Comparison of ENCODE assay signal across 8 cellular contexts in genomic region chr5:176543428-176544182, GRCh38. TPM values are rescaled to one million over a fixed set of nuclear protein-coding genes. Genes with fewer than 3 reads are reported as not detected.
A peak's percentile ranks its signal among the peaks of the same experiment; 100 is the strongest.
DNase-seq lines count a peak whose midpoint lies in the region; ATAC-seq and TF ChIP-seq lines count a peak whose summit lies in the region.

No MANE protein-coding gene starts in this region.

- H3K36me3 Mint-ChIP-seq in stimulated activated memory B cell treated with anti-CD40 and anti-IgM and Interleukin-4, amounts not matched to agents 10 μg/mL and 1 μg/mL and 100 μg/mL, for 72 hours = no peaks in the 10 kb centered on the region

- peak overlapping the region in 1 of 2 experiments; percentile 76 for H3K4ac ChIP-seq in mesenchymal stem cell (ENCODE audit: low read depth in 1 of 2, low read length in 2 of 2)

- POLR2A ChIA-PET in AG04449 (lab: Yijun Ruan, JAX) = no interaction called here

- ATAC-seq in GM18907 (IDR thresholded peaks at IDR 0.05; ENCODE audit: unreplicated experiment) (peak; percentile 69), HG03139 (IDR thresholded peaks at IDR 0.05; ENCODE audit: unreplicated experiment) (peak; percentile 54)
- ATAC-seq in stimulated activated memory B cell treated with anti-CD40 and anti-IgM and Interleukin-4, amounts not matched to agents 10 μg/mL and 1 μg/mL and 100 μg/mL, for 72 hours = peak; percentile 93

- peak overlapping the region; percentile 89 for H2AFZ ChIP-seq in mesenchymal stem cell (ENCODE audit: low read depth, low read length)

- peak overlapping the region in 1 of 2 experiments; percentile 61 for H2BK12ac ChIP-seq in mesenchymal stem cell (ENCODE audit: low read length in 2 of 2)

- no peak for TF ChIP-seq CTCF in AG04449 (IDR thresholded peaks at IDR 0.05; ENCODE audit: insufficient read depth, low read length, missing control alignments)

- H4K91ac ChIP-seq in mesenchymal stem cell (ENCODE audit: low read length) = no peak overlapping the region

- no peaks in the 10 kb centered on the region for H3K27me3 Mint-ChIP-seq in stimulated activated memory B cell treated with anti-CD40 and anti-IgM and Interleukin-4, amounts not matched to agents 10 μg/mL and 1 μg/mL and 100 μg/mL, for 72 hours

- peak overlapping the region; percentile 96 for H3K4me2 ChIP-seq in mesenchymal stem cell (ENCODE audit: low read length, poor library complexity, severe bottlenecking)

- peak overlapping the region; percentile 59 for H3K4me3 ChIP-seq in AG04449 (ENCODE audit: low read depth, low read length)
- peak overlapping the region; percentile 65 to 86 for H3K4me3 ChIP-seq in mesenchymal stem cell (ENCODE audit: insufficient read depth in 1 of 2, low read depth in 1 of 2, low read length in 2 of 2)

- H3K14ac ChIP-seq in mesenchymal stem cell (ENCODE audit: low read length in 2 of 2) = peak overlapping the region in 1 of 2 experiments; percentile 31

- H3K4me1 ChIP-seq in mesenchymal stem cell (ENCODE audit: control insufficient read depth, insufficient read depth, low read depth, low read length) = peaks cover 26% of the 10 kb centered on the region

- H2BK15ac ChIP-seq in mesenchymal stem cell (ENCODE audit: low read depth, poor library complexity, severe bottlenecking) = peak overlapping the region; percentile 29

- peak overlapping the region; percentile 92 for H3K27ac Mint-ChIP-seq in stimulated activated memory B cell treated with anti-CD40 and anti-IgM and Interleukin-4, amounts not matched to agents 10 μg/mL and 1 μg/mL and 100 μg/mL, for 72 hours

- peak overlapping the region; percentile 56 for H4K8ac ChIP-seq in mesenchymal stem cell (ENCODE audit: low read length)

- no peaks in the 10 kb centered on the region for H3K9me3 ChIP-seq in mesenchymal stem cell (ENCODE audit: control insufficient read depth, low read length)

- H3K23ac ChIP-seq in mesenchymal stem cell (ENCODE audit: low read length in 2 of 2) = peak overlapping the region in 1 of 2 experiments; percentile 49

- peaks cover 5% of the 10 kb centered on the region for H3K79me1 ChIP-seq in mesenchymal stem cell (replicated peaks; ENCODE audit: low read length, poor library complexity, severe bottlenecking)

- CTCF ChIA-PET in AG04449 (lab: Yijun Ruan, JAX) = interaction anchor here (0.9 to 4.1 kb wide), 10 partner anchors 11 to 308 kb away, joined by 3 to 15 read pairs (median 3); partner anchors contain the start of gene FAF2

- no peaks in the 10 kb centered on the region for H3K27me3 ChIP-seq in mesenchymal stem cell (ENCODE audit: control insufficient read depth in 1 of 2, insufficient read depth in 1 of 2, low read length in 2 of 2)

- DNase-seq in AG04449 (ENCODE audit: low read depth, low spot score) (no peak), NCI-H526 (lab: John Stamatoyannopoulos, UW) (peak; percentile 44 to 81), mesenchymal stem cell (peak; percentile 29)
- DNase-seq in activated CD4-positive, alpha-beta T cell treated with anti-CD3 and anti-CD28 coated beads, Interleukin-2, amount 50 U/mL, for 4 hours = peak; percentile 53 to 60
- DNase-seq in effector CD4-positive, alpha-beta T cell = peak; percentile 59

- H3K9me3 Mint-ChIP-seq in stimulated activated memory B cell treated with anti-CD40 and anti-IgM and Interleukin-4, amounts not matched to agents 10 μg/mL and 1 μg/mL and 100 μg/mL, for 72 hours = no peaks in the 10 kb centered on the region

- no peak overlapping the region for H3K27ac ChIP-seq in mesenchymal stem cell (ENCODE audit: low read length, poor library complexity, severe bottlenecking)

- peaks cover 48% of the 10 kb centered on the region for H3K4me1 Mint-ChIP-seq in stimulated activated memory B cell treated with anti-CD40 and anti-IgM and Interleukin-4, amounts not matched to agents 10 μg/mL and 1 μg/mL and 100 μg/mL, for 72 hours

- no peaks in the 10 kb centered on the region for H3K36me3 ChIP-seq in mesenchymal stem cell (ENCODE audit: control insufficient read depth in 1 of 2, insufficient read depth in 2 of 2, low read depth in 1 of 2, low read length in 2 of 2)

- H3K18ac ChIP-seq in mesenchymal stem cell (ENCODE audit: low read depth in 1 of 2, low read length in 2 of 2) = peak overlapping the region in 1 of 2 experiments; percentile 62

- peak overlapping the region; percentile 97 for H3K4me3 Mint-ChIP-seq in stimulated activated memory B cell treated with anti-CD40 and anti-IgM and Interleukin-4, amounts not matched to agents 10 μg/mL and 1 μg/mL and 100 μg/mL, for 72 hours

- H2BK5ac ChIP-seq in mesenchymal stem cell (ENCODE audit: low read depth, low read length, poor library complexity, severe bottlenecking) = no peak overlapping the region

- under 1% methylated on average over 60 of the region's 63 CpGs for WGBS in mesenchymal stem cell

- H3K9ac ChIP-seq in mesenchymal stem cell (ENCODE audit: low read length) = peak overlapping the region; percentile 89

- no peak overlapping the region for H2BK120ac ChIP-seq in mesenchymal stem cell (ENCODE audit: low read depth, low read length)

- no peak overlapping the region for H2AK5ac ChIP-seq in mesenchymal stem cell (ENCODE audit: low read length, severe bottlenecking)

RNA-seq across cellular contexts. Expression of gene CDHR2, which starts 5.5 kb away (rescaled TPM):
- polyA plus RNA-seq in mesenchymal stem cell (2013, experiment 1 of 2) = 0.01 TPM
- not detected for polyA plus RNA-seq in mesenchymal stem cell (2013, experiment 2 of 2)

RNA-seq across cellular contexts. Expression of gene RNF44, which starts 6.4 kb away (rescaled TPM):
- polyA plus RNA-seq in mesenchymal stem cell (2013, experiment 1 of 2) = 19.2 TPM
- polyA plus RNA-seq in mesenchymal stem cell (2013, experiment 2 of 2) = 17.6 TPM
